Comparison of ENCODE assay signal across 23 cellular contexts in genomic region chr14:54278665-54279295, GRCh38.
"Had no signal": no experiment of that assay in that cellular context is flagged by ENCODE, and none has a peak within 500 bp of the region (broad histone marks: within the 10 kb centered on the region; RNA-seq: fewer than 3 reads in every experiment).

No MANE protein-coding gene starts in this region.

- H3K27ac ChIP-seq: adrenal gland, ascending aorta, epithelial cell of prostate, esophagus squamous epithelium, left ventricle myocardium inferior, right atrium auricular region, tibial nerve, VCaP had no signal

- H3K4me1 ChIP-seq: adrenal gland, ascending aorta, esophagus squamous epithelium, left ventricle myocardium inferior, right atrium auricular region, tibial nerve had no signal

- DNase-seq: activated CD4-positive, alpha-beta T cell treated with anti-CD3 and anti-CD28 coated beads for 4 hours; activated CD4-positive, alpha-beta T cell treated with anti-CD3 and anti-CD28 coated beads, Interleukin-2, amount 50 U/mL, for 48 hours; activated CD8-positive, alpha-beta memory T cell treated with anti-CD3 and anti-CD28 coated beads for 24 hours; activated effector memory CD4-positive, alpha-beta T cell treated with anti-CD3 and anti-CD28 coated beads, Interleukin-2, amount 50 U/mL, for 16 hours; activated naive CD4-positive, alpha-beta T cell treated with anti-CD3 and anti-CD28 coated beads for 36 hours; activated naive CD8-positive, alpha-beta T cell treated with anti-CD3 and anti-CD28 coated beads for 36 hours; adrenal gland; central memory CD4-positive, alpha-beta T cell; endodermal cell; esophagus squamous epithelium; foreskin melanocyte; left ventricle myocardium inferior; midbrain; naive thymus-derived CD4-positive, alpha-beta T cell; stimulated activated CD4-positive, alpha-beta T cell treated with anti-CD3 and anti-CD28 coated beads, Interleukin-15, amount 100 ng/mL, for 24 hours; stimulated activated naive B cell treated with anti-CD40 and anti-IgM and Interleukin-4, amounts not matched to agents 10 μg/mL and 1 μg/mL and 100 μg/mL, for 72 hours; T-helper 9 cell had no signal

- H3K9me3 ChIP-seq: adrenal gland, ascending aorta, esophagus squamous epithelium, left ventricle myocardium inferior, right atrium auricular region, tibial nerve had no signal

- H3K4me3 ChIP-seq: adrenal gland, ascending aorta, esophagus squamous epithelium, left ventricle myocardium inferior, right atrium auricular region, tibial nerve had no signal

- H3K36me3 ChIP-seq: adrenal gland, ascending aorta, esophagus squamous epithelium, left ventricle myocardium inferior, right atrium auricular region, tibial nerve had no signal

- ATAC-seq: naive thymus-derived CD4-positive, alpha-beta T cell; stimulated activated naive B cell treated with anti-CD40 and anti-IgM and Interleukin-4, amounts not matched to agents 10 μg/mL and 1 μg/mL and 100 μg/mL, for 72 hours had no signal

- H3K27me3 ChIP-seq: adrenal gland, ascending aorta, esophagus squamous epithelium, right atrium auricular region, tibial nerve had no signal

- FAIRE-seq: TTC549 had no signal
